Comparison of ENCODE assay signal across 8 cellular contexts in the genomic region with DNA sequence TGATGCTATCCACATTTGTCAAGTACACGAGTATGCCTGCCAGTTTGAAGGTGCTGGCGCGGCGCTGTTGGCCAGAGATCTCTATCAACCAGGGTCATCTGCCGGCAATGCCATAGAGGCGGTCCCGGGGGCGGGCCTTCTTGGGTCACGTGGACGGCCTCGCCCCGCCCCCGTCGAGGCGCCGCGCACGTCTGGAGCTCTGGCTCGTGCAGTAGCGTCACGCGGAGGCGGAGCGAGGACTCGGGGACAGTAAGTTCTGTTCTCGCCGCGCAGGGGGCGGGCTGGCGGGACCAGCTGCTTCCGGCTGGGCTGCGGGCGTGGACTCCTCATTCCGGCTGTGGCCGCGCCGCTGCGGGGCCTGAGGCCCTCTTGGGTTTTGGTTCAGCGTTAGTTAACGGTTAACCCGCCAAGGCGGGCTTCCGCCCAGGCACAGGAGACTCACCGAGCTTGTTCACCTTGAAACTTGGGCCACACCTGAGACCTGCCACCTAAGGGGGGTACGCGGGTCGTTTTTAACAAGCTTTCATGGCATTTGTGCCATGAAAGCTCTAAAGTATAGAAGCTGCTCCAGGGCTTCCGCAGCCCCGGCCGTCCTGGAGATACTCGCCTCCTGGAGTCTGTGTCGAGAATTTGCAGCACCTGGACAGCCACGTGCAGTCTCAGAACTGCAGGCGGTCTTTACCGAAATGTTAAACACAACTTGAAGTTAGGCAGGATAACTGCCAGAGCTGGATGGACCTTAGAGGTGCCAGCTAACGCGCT. TPM values are rescaled to one million over a fixed set of nuclear protein-coding genes. Genes with fewer than 3 reads are reported as not detected.
DNase-seq lines count a peak whose midpoint lies in the region; ATAC-seq and TF ChIP-seq lines count a peak whose summit lies in the region.

A gene (plus strand): TSS at position 209 of the 762 bp plus-strand sequence. CDS start 5,495 bp downstream, outside the sequence.

- H3F3A ChIP-seq in GM23248 (ENCODE audit: insufficient read depth), result peaks cover 29% of the 10 kb centered on the region

- TF ChIP-seq CTCF in RWPE1 (conservative IDR thresholded peaks at IDR 0.05; ENCODE audit: low read depth), result peak; percentile 18
- no peak for TF ChIP-seq CTCF in fibroblast of pulmonary artery (IDR thresholded peaks at IDR 0.05; ENCODE audit: low read length, missing control alignments)

- H3K9ac ChIP-seq in GM23248, result peak within 1 kb of the TSS; percentile 86
- peak within 1 kb of the TSS; percentile 76 for H3K9ac ChIP-seq in Karpas-422 (ENCODE audit: low read length)

- H3K27ac Mint-ChIP-seq in natural killer cell treated with Interleukin-12 subunit alpha and Interleukin-12 subunit beta and Interleukin-15 and Interleukin-18, amount 100 ng/mL, for 72 hours, result peak within 1 kb of the TSS; percentile 81 to 87

- peak; percentile 99 to 100 for ATAC-seq in natural killer cell treated with Interleukin-12 subunit alpha and Interleukin-12 subunit beta and Interleukin-15 and Interleukin-18, amount 100 ng/mL, for 72 hours

- peaks cover 13 to 14% of the 10 kb centered on the region in 2 donors for H3K4me1 Mint-ChIP-seq in natural killer cell treated with Interleukin-12 subunit alpha and Interleukin-12 subunit beta and Interleukin-15 and Interleukin-18, amount 100 ng/mL, for 72 hours (ENCODE audit: low read depth in 2 of 2)

- H2AFZ ChIP-seq in GM23248 (peak within 1 kb of the TSS; percentile 89), Karpas-422 (ENCODE audit: low read length) (peak within 1 kb of the TSS; percentile 81)

- peak within 1 kb of the TSS; percentile 76 for H3K4me3 Mint-ChIP-seq in natural killer cell treated with Interleukin-12 subunit alpha and Interleukin-12 subunit beta and Interleukin-15 and Interleukin-18, amount 100 ng/mL, for 72 hours

- DNase-seq in EL (peak; percentile 98), GM23248 (peak; percentile 99), Karpas-422 (peak; percentile 99), RWPE1 (ENCODE audit: low spot score) (peak; percentile 96), fibroblast of pulmonary artery (ENCODE audit: low read depth) (peak; percentile 96)
- peak; percentile 89 for DNase-seq in activated effector memory CD4-positive, alpha-beta T cell treated with Interleukin-2 at 50 U/mL for 16 hours
- DNase-seq in natural killer cell treated with Interleukin-12 subunit alpha and Interleukin-12 subunit beta and Interleukin-15 and Interleukin-18, amount 100 ng/mL, for 72 hours (ENCODE audit: low spot score), result peak; percentile 99
- DNase-seq in stimulated activated naive CD4-positive, alpha-beta T cell treated with Interleukin-2 at 50 U/mL for 16 hours (lab: John Stamatoyannopoulos, UW), result peak; percentile 94

- no peaks in the 10 kb centered on the region for H3K27me3 ChIP-seq in GM23248 (replicated peaks; ENCODE audit: insufficient read depth)
- no peaks in the 10 kb centered on the region for H3K27me3 ChIP-seq in Karpas-422 (ENCODE audit: low read length)

- H3K79me2 ChIP-seq in GM23248 (ENCODE audit: insufficient read depth), result no peaks in the 10 kb centered on the region; the same call in 1 of the 2 replicates
- H3K79me2 ChIP-seq in Karpas-422 (ENCODE audit: low read length), result no peaks in the 10 kb centered on the region

- CTCF ChIA-PET in RWPE1 (lab: Yijun Ruan, JAX), result interaction anchor here (0.6 to 1.2 kb wide), 9 partner anchors 17 to 743 kb away, joined by 3 to 5 read pairs (median 4); no protein-coding TSS in a partner anchor

- H3K9me3 ChIP-seq in GM23248 (ENCODE audit: low read depth) (no peaks in the 10 kb centered on the region), Karpas-422 (ENCODE audit: low read length) (no peaks in the 10 kb centered on the region)

- H3K4me1 ChIP-seq in GM23248 (ENCODE audit: insufficient read depth) (peaks cover 5% of the 10 kb centered on the region; the same call in 1 of the 2 replicates), Karpas-422 (ENCODE audit: low read length) (peaks cover 33% of the 10 kb centered on the region)

- in situ Hi-C loops in GM23248 (cut with MboI), result no loop called here

- POLR2A ChIA-PET in RWPE1 (lab: Yijun Ruan, JAX; ENCODE audit: low non-redundant PET), result interaction anchor here (0.7 kb wide), 1 partner anchor 84 kb away, joined by 6 read pairs; a partner anchor contains a TSS

- H3K9me2 ChIP-seq in GM23248 (ENCODE audit: insufficient read depth) (no peaks in the 10 kb centered on the region), Karpas-422 (replicated peaks; ENCODE audit: insufficient read depth, low read length) (no peaks in the 10 kb centered on the region)

- H4K20me1 ChIP-seq in GM23248 (ENCODE audit: insufficient read depth), result no peaks in the 10 kb centered on the region
- no peaks in the 10 kb centered on the region for H4K20me1 ChIP-seq in Karpas-422 (ENCODE audit: insufficient read depth, low read depth, low read length)

- no peaks in the 10 kb centered on the region for H3K27me3 Mint-ChIP-seq in natural killer cell treated with Interleukin-12 subunit alpha and Interleukin-12 subunit beta and Interleukin-15 and Interleukin-18, amount 100 ng/mL, for 72 hours

- H3K27ac ChIP-seq in GM23248 (peak within 1 kb of the TSS; percentile 73), Karpas-422 (ENCODE audit: low read length) (peak within 1 kb of the TSS; percentile 45), RWPE1 (peak within 1 kb of the TSS; percentile 92)

- peak within 1 kb of the TSS; percentile 81 for H3K4me2 ChIP-seq in GM23248 (ENCODE audit: unreplicated experiment)
- peak within 1 kb of the TSS; percentile 92 for H3K4me2 ChIP-seq in Karpas-422 (ENCODE audit: low read depth, low read length, poor library complexity, severe bottlenecking)

- H3K36me3 Mint-ChIP-seq in natural killer cell treated with Interleukin-12 subunit alpha and Interleukin-12 subunit beta and Interleukin-15 and Interleukin-18, amount 100 ng/mL, for 72 hours, result no peaks in the 10 kb centered on the region

- peak within 1 kb of the TSS; percentile 75 for H3K4me3 ChIP-seq in GM23248
- H3K4me3 ChIP-seq in Karpas-422 (ENCODE audit: low read length), result peak within 1 kb of the TSS; percentile 76
- H3K4me3 ChIP-seq in fibroblast of pulmonary artery (replicated peaks; ENCODE audit: low read depth, low read length), result peak within 1 kb of the TSS; percentile 54

- 3 to 4% methylated on average over 50 to 56 of the region's 57 CpGs for WGBS in GM23248 (ENCODE audit: low coverage in 1 of 2, low lambda C conversion rate in 2 of 2, missing lambda C conversion rate in 2 of 2), 2 experiments

- no peaks in the 10 kb centered on the region for H3K9me3 Mint-ChIP-seq in natural killer cell treated with Interleukin-12 subunit alpha and Interleukin-12 subunit beta and Interleukin-15 and Interleukin-18, amount 100 ng/mL, for 72 hours

- no peaks in the 10 kb centered on the region for H3K36me3 ChIP-seq in GM23248 (ENCODE audit: low read depth)
- H3K36me3 ChIP-seq in Karpas-422 (ENCODE audit: insufficient read depth, low read length), result no peaks in the 10 kb centered on the region

RNA-seq across cellular contexts. Expression of the gene that starts here (rescaled TPM):
- 0.38 and 1.2 TPM in 2 replicates for total RNA-seq in GM23248 (2014; rRNA removed; shearing (Covaris generic))
- 4.6 and 6.6 TPM in 2 replicates for polyA plus RNA-seq in GM23248 (2016; fragmentation: Nextera tagmentation; extraction: Ambion mirVana)
- 6.2 and 6.8 TPM in 2 replicates for total RNA-seq in Karpas-422 (2014; rRNA removed; shearing (Covaris generic); ENCODE audit: low replicate concordance)
- 1 to 10 TPM in 1 of 2 donors, under 1 TPM in 1; 0.98 to 5.5 TPM for total RNA-seq in natural killer cell treated with Interleukin-12 subunit alpha and Interleukin-12 subunit beta and Interleukin-15 and Interleukin-18, amount 100 ng/mL, for 72 hours

Comparison
In these comparisons a context has a peak if more than half of its experiments do, and no peak if none do; other contexts are left out.
1. Peak in every context shown above with its lines: DNase-seq, ATAC-seq, H3K4me3 ChIP-seq and H3K27ac ChIP-seq.